ENCODE assay signal across 25 cellular contexts in the genomic region with DNA sequence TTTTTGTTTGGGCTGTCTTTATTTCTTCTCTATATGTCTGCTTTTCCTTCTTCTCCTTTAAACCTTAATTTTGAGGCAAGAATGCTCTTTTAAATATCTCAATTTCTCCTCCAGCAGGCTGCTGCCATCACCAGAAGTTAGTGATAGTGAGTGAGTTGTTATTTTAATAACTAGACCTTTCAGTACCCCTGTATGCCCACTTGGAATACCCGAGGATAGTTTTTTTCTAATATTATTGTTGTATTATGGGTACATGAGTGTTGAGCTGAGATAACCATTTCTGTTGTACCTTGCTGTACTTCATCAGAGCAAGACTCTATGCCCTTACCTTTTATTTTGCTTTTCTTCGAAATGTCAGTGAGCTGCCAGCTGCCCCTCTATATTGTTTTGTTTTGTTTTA. TPM values are rescaled to one million over a fixed set of nuclear protein-coding genes. Genes with fewer than 3 reads are reported as not detected.
DNase-seq lines count a peak whose midpoint lies in the region; ATAC-seq, FAIRE-seq and TF ChIP-seq lines count a peak whose summit lies in the region.
"Had no signal": no experiment of that assay in that cellular context is flagged by ENCODE, and none has a peak within 500 bp of the region (broad histone marks: within the 10 kb centered on the region; RNA-seq: fewer than 3 reads in every experiment).

No MANE protein-coding gene starts in this region.

- H3K4me1 ChIP-seq in SK-N-SH (ENCODE audit: control insufficient read depth in 1 of 2, insufficient read depth in 2 of 2, low read depth in 1 of 2, low read length in 1 of 2) (no peaks in the 10 kb centered on the region), A549 (peaks cover 17% of the 10 kb centered on the region; the same call in 2 of the 3 replicates), endodermal cell (ENCODE audit: control insufficient read depth, insufficient read depth, low read length) (no peaks in the 10 kb centered on the region), colonic mucosa (no peaks in the 10 kb centered on the region)
- H3K4me1 ChIP-seq: Peyer's patch had no signal

- H3K27me3 ChIP-seq in SK-N-SH (ENCODE audit: insufficient read depth) (no peaks in the 10 kb centered on the region), endodermal cell (ENCODE audit: control insufficient read depth, insufficient read depth, low read length, poor library complexity, severe bottlenecking) (no peaks in the 10 kb centered on the region), colonic mucosa (no peaks in the 10 kb centered on the region)
- H3K27me3 ChIP-seq: Peyer's patch had no signal

- TF ChIP-seq EP300 in SK-N-SH (IDR thresholded peaks at IDR 0.05; ENCODE audit: borderline replicate concordance in 1 of 2, low read depth in 1 of 2, low read length in 1 of 2) (no peak), A549 (IDR thresholded peaks at IDR 0.05) (no peak)

- TF ChIP-seq CTCF in SK-N-SH (IDR thresholded peaks at IDR 0.05): no peak; the same call in 1 of the 2 replicates
- TF ChIP-seq CTCF in A549 (IDR thresholded peaks at IDR 0.05): no peak
- TF ChIP-seq CTCF in GM12872 (IDR thresholded peaks at IDR 0.05; ENCODE audit: insufficient read depth, low read depth, low read length): 0 out of 3 replicates have a peak, but pooled peaks have one; percentile 1
- TF ChIP-seq CTCF in endodermal cell (conservative IDR thresholded peaks at IDR 0.05): peak; percentile 46
- no peak for TF ChIP-seq CTCF in GM10266 (IDR thresholded peaks at IDR 0.05; ENCODE audit: control insufficient read depth, insufficient read depth, low read depth, missing control alignments)
- TF ChIP-seq CTCF in colonic mucosa (IDR thresholded peaks at IDR 0.05): no peak

- H3F3A ChIP-seq in SK-N-SH (replicated peaks; ENCODE audit: insufficient read depth): peaks cover 7% of the 10 kb centered on the region

- H3K36me3 ChIP-seq in SK-N-SH (replicated peaks in 1 of 2; ENCODE audit: control insufficient read depth in 1 of 2, insufficient read depth in 2 of 2, low read length in 1 of 2) (peaks cover 34 to 42% of the 10 kb centered on the region in 2 experiments), endodermal cell (ENCODE audit: control insufficient read depth, insufficient read depth, low read length) (peaks cover 47% of the 10 kb centered on the region), colonic mucosa (no peaks in the 10 kb centered on the region)

- no peak overlapping the region for H3K4me3 Mint-ChIP-seq in endodermal cell
- H3K4me3 Mint-ChIP-seq: H9, HFFc6 had no signal

- TF ChIP-seq POLR2A in A549 (IDR thresholded peaks at IDR 0.05; ENCODE audit: low read length): no peak

- no peak overlapping the region for H3K4me2 ChIP-seq in SK-N-SH
- no peak overlapping the region for H3K4me2 ChIP-seq in A549

- H3K27ac Mint-ChIP-seq in endodermal cell: no peak overlapping the region
- H3K27ac Mint-ChIP-seq: HFFc6 had no signal

- CTCF ChIA-PET in SK-N-SH (lab: Yijun Ruan, JAX): interaction anchor here (0.8 to 1.2 kb wide), 2 partner anchors 16 to 17 kb away, joined by 3 to 5 read pairs; no protein-coding TSS in a partner anchor
- CTCF ChIA-PET in A549 (lab: Yijun Ruan, JAX): interaction anchor here (0.6 kb wide), 1 partner anchor 378 kb away, joined by 3 read pairs; no protein-coding TSS in a partner anchor

- intact Hi-C loops in colonic mucosa (cut with DNase I): no loop called here

- no peak for ATAC-seq in SK-N-SH treated with all-trans-retinoic acid at 6 μM for 48 hours
- peak; percentile 70 to 80; a peak in 5 of 6 replicates for ATAC-seq in A549
- ATAC-seq: GM12878, Right ventricle myocardium inferior had no signal

- H3K4me3 ChIP-seq in SK-N-SH (ENCODE audit: low read depth in 2 of 2, low read length in 1 of 2) (no peak overlapping the region), A549 (no peak overlapping the region), endodermal cell (ENCODE audit: low read length) (no peak overlapping the region), colonic mucosa (no peak overlapping the region)
- H3K4me3 ChIP-seq: GM12878, Peyer's patch had no signal

- peaks cover 46% of the 10 kb centered on the region for H3K36me3 Mint-ChIP-seq in endodermal cell (ENCODE audit: low read depth)

- H3K9me3 Mint-ChIP-seq in endodermal cell: no peaks in the 10 kb centered on the region
- H3K9me3 Mint-ChIP-seq: H9, HFFc6 had no signal

- peak; percentile 21 for DNase-seq in SK-N-SH
- DNase-seq in A549 (ENCODE audit: low read depth in 1 of 2, low spot score in 1 of 2): peak in 1 of 2 experiments; percentile 32
- no peak for DNase-seq in endodermal cell
- no peak for DNase-seq in GM10266 (ENCODE audit: extremely low spot score)
- no peak for DNase-seq in colonic mucosa
- no peak for DNase-seq in SIG-M5 (lab: John Stamatoyannopoulos, UW)
- DNase-seq: C1 segment of cervical spinal cord, COR-L47, DMS79, H9, HFFc6, KG1, MV-4-11, NCI-H1417, NCI-H1694 treated with DMSO at 0.1 percent for 48 hours, NCI-H446, NCI-H526, Peyer's patch had no signal

- H4K20me1 ChIP-seq in SK-N-SH (ENCODE audit: insufficient read depth): no peaks in the 10 kb centered on the region

- no peak for FAIRE-seq in A549 (lab: Jason Lieb, UNC)
- FAIRE-seq: GM12878, HTR-8/SVneo had no signal

- WGBS in SK-N-SH (ENCODE audit: low lambda C conversion rate): 90% methylated on average over 2 of the region's 2 CpGs
- WGBS in A549 (ENCODE audit: missing lambda C conversion rate): 70% methylated on average over 2 of the region's 2 CpGs
- 94% methylated on average over 2 of the region's 2 CpGs; no CpG with 5 or more reads in 1 of the 2 experiments for WGBS in endodermal cell (ENCODE audit: insufficient coverage in 1 of 2, insufficient read length in 1 of 2), 2 experiments

- no peaks in the 10 kb centered on the region for H3K9me2 ChIP-seq in SK-N-SH

- TF ChIP-seq RAD21 in SK-N-SH (IDR thresholded peaks at IDR 0.05; ENCODE audit: low read length) (no peak), A549 (conservative IDR thresholded peaks at IDR 0.05 in 1 of 2, IDR thresholded peaks at IDR 0.05 in 1 of 2) (no peak)

- H3K9ac ChIP-seq in SK-N-SH: no peak overlapping the region
- H3K9ac ChIP-seq in endodermal cell (ENCODE audit: extremely low read depth, low read length, poor library complexity, severe bottlenecking): no peak overlapping the region
- no peak overlapping the region for H3K9ac ChIP-seq in colonic mucosa (ENCODE audit: low read depth in 2 of 2, low read length in 2 of 2)

- 0 out of 2 replicates have a peak, but pooled peaks cover 3% of the 10 kb centered on the region for H3K79me2 ChIP-seq in SK-N-SH (ENCODE audit: insufficient read depth)

- H3K4me1 Mint-ChIP-seq in endodermal cell: no peaks in the 10 kb centered on the region

- H3K27ac ChIP-seq in SK-N-SH (ENCODE audit: low read depth in 2 of 2, low read length in 1 of 2): no peak overlapping the region; a peak in 1 of 4 replicates
- no peak overlapping the region for H3K27ac ChIP-seq in A549
- H3K27ac ChIP-seq in endodermal cell (ENCODE audit: low read depth, low read length): no peak overlapping the region
- H3K27ac ChIP-seq in colonic mucosa: no peak overlapping the region
- H3K27ac ChIP-seq: 22Rv1, Peyer's patch had no signal

- H3K9me3 ChIP-seq in SK-N-SH (no peaks in the 10 kb centered on the region), A549 (no peaks in the 10 kb centered on the region), endodermal cell (ENCODE audit: control insufficient read depth, low read length) (no peaks in the 10 kb centered on the region), colonic mucosa (no peaks in the 10 kb centered on the region)
- H3K9me3 ChIP-seq: Peyer's patch had no signal

- POLR2A ChIA-PET in SK-N-SH (lab: Yijun Ruan, JAX) (no interaction called here), A549 (lab: Yijun Ruan, JAX) (interaction anchor here (0.7 kb wide), 1 partner anchor 51 kb away, joined by 3 read pairs; no protein-coding TSS in a partner anchor)

- H3K27me3 Mint-ChIP-seq in endodermal cell (ENCODE audit: insufficient read depth): no peaks in the 10 kb centered on the region

- H2AFZ ChIP-seq in SK-N-SH (ENCODE audit: low read depth): no peak overlapping the region

TF ChIP-seq in SK-N-SH, 30 proteins besides CTCF, POLR2A, EP300 and RAD21 (continues in another document):
- TF ChIP-seq FOXJ3 (CRISPR knock-in tag; IDR thresholded peaks at IDR 0.05): no peak
- TF ChIP-seq TAF1 (IDR thresholded peaks at IDR 0.05; ENCODE audit: borderline replicate concordance, low read depth, low read length): no peak
- no peak for TF ChIP-seq NRF1 (IDR thresholded peaks at IDR 0.05; ENCODE audit: low read depth, low read length)

TF ChIP-seq in SK-N-SH treated with all-trans-retinoic acid at 6 μM for 48 hours, 23 proteins besides CTCF, POLR2A, EP300 and RAD21 (continues in another document):
- no peak for TF ChIP-seq ARNTL (CRISPR knock-in tag; IDR thresholded peaks at IDR 0.05; ENCODE audit: borderline replicate concordance, low read depth)

RNA-seq across cellular contexts. Expression of a gene that starts 50.1 kb away (rescaled TPM):
- 16.2 and 17.3 TPM in 2 replicates for polyA plus RNA-seq in SK-N-SH (2012; rRNA removed)
- polyA plus RNA-seq in SK-N-SH (2012; cell fraction: cytosol; rRNA removed): 22.0 and 24.3 TPM in 2 replicates
- 7.8 and 14.2 TPM in 2 replicates for polyA plus RNA-seq in SK-N-SH (2012; cell fraction: nucleus; rRNA removed)
- polyA plus RNA-seq in A549 (2011; rRNA removed): 75.1 and 78.3 TPM in 2 replicates
- 21.7 and 25.3 TPM in 2 replicates for polyA plus RNA-seq in A549 (2012; cell fraction: cytosol; rRNA removed)
- polyA plus RNA-seq in A549 (2012; cell fraction: nucleus; rRNA removed): 9.8 and 13.3 TPM in 2 replicates
- 49.0 to 51.2 TPM (median 49.1 TPM) in 3 replicates for polyA plus RNA-seq in A549 (2017; fragmentation: RNase III; extraction: RNeasy Plus Mini Kit Qiagen cat#74134 plus additional on column Dnase treatment)
- polyA minus RNA-seq in A549 (2011; rRNA and poly(A)+ RNA removed): 51.2 and 60.5 TPM in 2 replicates
- 10 to 100 TPM; 54.9 to 70.5 TPM for total RNA-seq in endodermal cell
- 43.9 TPM for polyA plus RNA-seq in endodermal cell (2013, experiment 1 of 2)
- 39.6 TPM for polyA plus RNA-seq in endodermal cell (2013, experiment 2 of 2)
- total RNA-seq in colonic mucosa: 10 to 100 TPM; 50.8 to 77.9 TPM

RNA-seq across cellular contexts. Expression of a gene that starts 56.5 kb away (rescaled TPM):
- 0.07 and 0.13 TPM in 2 replicates for polyA plus RNA-seq in SK-N-SH (2012; rRNA removed)
- 0.01 and 0.05 TPM in 2 replicates for polyA plus RNA-seq in SK-N-SH (2012; cell fraction: cytosol; rRNA removed)
- 0.10 and 0.11 TPM in 2 replicates for polyA plus RNA-seq in SK-N-SH (2012; cell fraction: nucleus; rRNA removed)
- 7.1 and 7.2 TPM in 2 replicates for polyA plus RNA-seq in A549 (2011; rRNA removed)
- 2.1 TPM in 2 replicates for polyA plus RNA-seq in A549 (2012; cell fraction: cytosol; rRNA removed)
- polyA plus RNA-seq in A549 (2012; cell fraction: nucleus; rRNA removed): 0.68 and 1.3 TPM in 2 replicates
- polyA plus RNA-seq in A549 (2017; fragmentation: RNase III; extraction: RNeasy Plus Mini Kit Qiagen cat#74134 plus additional on column Dnase treatment): 1.1 to 1.4 TPM (median 1.2 TPM) in 3 replicates
- polyA minus RNA-seq in A549 (2011; rRNA and poly(A)+ RNA removed): 2.6 and 3.0 TPM in 2 replicates
- under 1 TPM; 0.18 to 0.24 TPM for total RNA-seq in endodermal cell
- polyA plus RNA-seq in endodermal cell (2013, experiment 1 of 2): not detected
- not detected for polyA plus RNA-seq in endodermal cell (2013, experiment 2 of 2)
- 10 to 100 TPM in 1 of 2 donors, 1 to 10 TPM in 1; 5.5 to 36.5 TPM for total RNA-seq in colonic mucosa
- total RNA-seq: GM12878, OCI-LY7, Right ventricle myocardium inferior had no signal

Comparison
In these comparisons a context has a peak if more than half of its experiments do, and no peak if none do; other contexts are left out.
1. CTCF ChIP-seq: peak in GM12872 (single experiment) and endodermal cell (single experiment); none in SK-N-SH (single experiment), A549 (single experiment), GM10266 (single experiment) and colonic mucosa (single experiment).
2. RNA of a gene that starts 56.5 kb away (total RNA-seq): 5.5 to 36.5 TPM in colonic mucosa; 0.18 to 0.24 TPM in endodermal cell; every median in the first group is over 4 times any median in the second.